Comparison of ENCODE assay signal across 21 cellular contexts in the genomic region with DNA sequence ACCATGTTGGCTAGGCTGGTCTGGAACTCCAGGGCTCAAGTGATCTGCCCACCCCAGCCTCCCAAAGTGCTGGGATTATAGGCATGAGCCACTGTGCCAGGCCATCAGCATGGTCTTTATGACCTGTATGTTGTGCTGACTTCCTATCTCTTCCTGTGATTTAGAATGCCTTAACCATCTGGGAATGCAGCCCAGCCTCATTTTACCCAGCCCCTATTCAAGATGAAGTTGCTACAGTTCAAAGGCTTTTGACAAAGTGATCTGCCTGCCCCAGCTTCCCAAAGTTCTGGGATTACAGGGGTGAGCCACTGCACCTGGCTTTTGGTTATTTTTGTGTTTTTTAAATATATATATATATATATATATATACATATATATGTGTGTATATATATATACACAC.
"Had no signal": no experiment of that assay in that cellular context is flagged by ENCODE, and none has a peak within 500 bp of the region (broad histone marks: within the 10 kb centered on the region; RNA-seq: fewer than 3 reads in every experiment).

No MANE protein-coding gene starts in this region.

- H3K27ac ChIP-seq: colonic mucosa, epithelial cell of prostate, esophagus squamous epithelium, gastrocnemius medialis, heart right ventricle, left lung, lower lobe of right lung had no signal

- H3K4me1 ChIP-seq: colonic mucosa, gastrocnemius medialis had no signal

- ATAC-seq: effector memory CD8-positive, alpha-beta T cell; esophagus mucosa; gastrocnemius medialis; heart right ventricle; left cardiac atrium; left lung; left ventricle myocardium superior; lower lobe of right lung; mucosa of descending colon had no signal

- H3K9me3 ChIP-seq: colonic mucosa, gastrocnemius medialis, lower lobe of right lung had no signal

- H3K36me3 ChIP-seq: colonic mucosa, gastrocnemius medialis had no signal

- DNase-seq: colonic mucosa; cortex of kidney; effector CD8-positive, alpha-beta T cell; effector memory CD8-positive, alpha-beta T cell; endodermal cell; esophagus squamous epithelium; foreskin fibroblast; foreskin melanocyte; gastrocnemius medialis; glutamatergic neuron; head of caudate nucleus; heart right ventricle; hippocampal formation; left cardiac atrium; left lung; left ventricle myocardium superior; lower lobe of right lung; mesenchymal stem cell; mucosa of descending colon had no signal

- H3K27me3 ChIP-seq: colonic mucosa, esophagus squamous epithelium, gastrocnemius medialis, heart right ventricle, left lung had no signal

- H3K4me3 ChIP-seq: colonic mucosa, esophagus squamous epithelium, gastrocnemius medialis, heart right ventricle, left lung, lower lobe of right lung, mucosa of descending colon had no signal
